In the genomic region with DNA sequence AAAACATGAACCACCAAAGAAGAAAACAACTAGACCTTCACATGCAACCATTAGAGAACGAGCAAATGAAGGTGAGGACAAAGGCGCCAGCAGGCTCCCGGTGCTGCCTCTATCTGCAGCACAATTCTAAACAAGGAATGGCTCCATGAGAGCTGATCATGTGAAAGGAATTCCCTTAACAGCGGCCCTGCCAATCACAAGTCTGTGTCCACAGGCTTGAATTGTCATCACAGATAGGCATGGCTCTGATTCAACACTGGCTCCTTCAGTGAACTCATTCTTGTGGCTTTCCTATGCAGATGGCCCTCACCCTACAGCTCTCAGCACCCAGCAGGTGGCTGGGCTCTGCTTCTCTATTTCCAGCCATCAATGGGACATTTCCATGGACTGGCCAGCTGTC, we compare ENCODE assay signal across 8 cellular contexts. TPM values are rescaled to one million over a fixed set of nuclear protein-coding genes. Genes with fewer than 3 reads are reported as not detected.
DNase-seq lines count a peak whose midpoint lies in the region; ATAC-seq and TF ChIP-seq lines count a peak whose summit lies in the region.

No MANE protein-coding gene starts in this region.

- no peaks in the 10 kb centered on the region for H3K9me3 ChIP-seq in mucosa of descending colon

- no peaks in the 10 kb centered on the region for H3K36me3 ChIP-seq in mucosa of descending colon (ENCODE audit: low read depth)

- H3K27ac ChIP-seq in coronary artery = peak overlapping the region in 1 of 2 donors; percentile 29

- DNase-seq in DMS 273 treated with DMSO at 0.1 percent for 48 hours (lab: John Stamatoyannopoulos, UW) = peak; percentile 67
- peak; percentile 66 for DNase-seq in NCI-H2196 (lab: John Stamatoyannopoulos, UW; ENCODE audit: unreplicated experiment)
- peak; percentile 57 for DNase-seq in dermis blood vessel endothelial cell
- DNase-seq in mucosa of descending colon = no peak
- DNase-seq in coronary artery (ENCODE audit: low spot score) = no peak
- no peak for DNase-seq in SIG-M5 treated with dmso at 0.1 percent for 504 hours (lab: John Stamatoyannopoulos, UW; ENCODE audit: unreplicated experiment)
- DNase-seq in posterior vena cava (ENCODE audit: low spot score) = no peak

- H3K4me1 ChIP-seq in mucosa of descending colon (ENCODE audit: low read depth) = peaks cover 7% of the 10 kb centered on the region

- ATAC-seq in mucosa of descending colon (peak; percentile 37), GM21737 (IDR thresholded peaks at IDR 0.05; ENCODE audit: unreplicated experiment) (no peak)

- intact Hi-C loops in mucosa of descending colon (cut with DNase I, micrococcal nuclease) = no loop called here
- intact Hi-C loops in posterior vena cava (cut with DNase I) = no loop called here

- H3K4me3 ChIP-seq in mucosa of descending colon = no peak overlapping the region
- no peak overlapping the region for H3K4me3 ChIP-seq in coronary artery

- no peak for TF ChIP-seq CTCF in mucosa of descending colon (IDR thresholded peaks at IDR 0.05)
- no peak for TF ChIP-seq CTCF in coronary artery (IDR thresholded peaks at IDR 0.05)

RNA-seq across cellular contexts. Expression of a gene that starts 36.3 kb away (rescaled TPM):
- total RNA-seq in dermis blood vessel endothelial cell (485 and 583 TPM in 2 replicates), mucosa of descending colon (100 to 1,000 TPM in 2 of 3 donors, 10 to 100 TPM in 1; 82.0 to 165 (median 148) TPM), posterior vena cava (100 to 1,000 TPM; 109 to 176 TPM)

Comparison
In these comparisons a context has a peak if more than half of its experiments do, and no peak if none do; other contexts are left out.
1. DNase-seq: peak in DMS 273 treated with DMSO at 0.1 percent for 48 hours (single experiment), NCI-H2196 (single experiment) and dermis blood vessel endothelial cell (single experiment); none in mucosa of descending colon (0 of 3), coronary artery (single experiment), SIG-M5 treated with dmso at 0.1 percent for 504 hours (single experiment) and posterior vena cava (single experiment).